In genomic region chr21:46135782-46136181, GRCh38 we compare ENCODE assay signal across 23 cellular contexts. TPM values are rescaled to one million over a fixed set of nuclear protein-coding genes. Genes with fewer than 3 reads are reported as not detected.
DNase-seq lines count a peak whose midpoint lies in the region; ATAC-seq and TF ChIP-seq lines count a peak whose summit lies in the region.
"Had no signal": no experiment of that assay in that cellular context is flagged by ENCODE, and none has a peak within 500 bp of the region (broad histone marks: within the 10 kb centered on the region; RNA-seq: fewer than 3 reads in every experiment).

No MANE protein-coding gene starts in this region.

- no TSS peak for BruUV-seq in A673 (replicated peaks; lab: Mats Ljungman, UMichigan)

- no peaks in the 10 kb centered on the region for H3K27me3 ChIP-seq in A673 (replicated peaks; ENCODE audit: insufficient read depth, low read depth, low read length, poor library complexity)
- peaks cover 5% of the 10 kb centered on the region for H3K27me3 ChIP-seq in neural cell (ENCODE audit: insufficient read depth, low read depth, low read length)
- H3K27me3 ChIP-seq: MG63, SJCRH30 had no signal

- H2AFZ ChIP-seq in neural cell (ENCODE audit: low read depth, low read length): no peak overlapping the region
- H2AFZ ChIP-seq: GM23248 had no signal

- no peaks in the 10 kb centered on the region for H3F3A ChIP-seq in neural cell (ENCODE audit: insufficient read depth, low read length, poor library complexity, severe bottlenecking)

- H3K4me3 ChIP-seq in A673 (ENCODE audit: low read depth, low read length, poor library complexity, severe bottlenecking): no peak overlapping the region
- no peak overlapping the region for H3K4me3 ChIP-seq in neural cell (ENCODE audit: low read length)
- H3K4me3 ChIP-seq: BLaER1 treated with 17β-estradiol and CSF1 and Interleukin-3, amounts not matched to agents 10 nM and 100 nM; GM23248; MG63; SJCRH30 had no signal

- H3K27me3 Mint-ChIP-seq in WTC11 (ENCODE audit: low read depth) (no peaks in the 10 kb centered on the region), chondrocyte (ENCODE audit: low read depth) (peaks cover 10% of the 10 kb centered on the region)

- no peak for TF ChIP-seq RAD21 in neural cell (conservative IDR thresholded peaks at IDR 0.05)

- H3K4me3 Mint-ChIP-seq in WTC11: no peak overlapping the region
- no peak overlapping the region for H3K4me3 Mint-ChIP-seq in chondrocyte (ENCODE audit: unreplicated experiment)
- H3K4me3 Mint-ChIP-seq: CD4-positive, alpha-beta T cell had no signal

- DNase-seq in A673 (ENCODE audit: low spot score): no peak
- no peak for DNase-seq in WTC11 (ENCODE audit: low spot score)
- no peak for DNase-seq in chondrocyte (ENCODE audit: low spot score)
- no peak for DNase-seq in DMS79 treated with DMSO at 0.1 percent for 48 hours (lab: John Stamatoyannopoulos, UW)
- DNase-seq in activated CD4-positive, CD25-positive, alpha-beta regulatory T cell (lab: John Stamatoyannopoulos, UW): no peak
- no peak for DNase-seq in nucleus accumbens (lab: John Stamatoyannopoulos, UW)
- DNase-seq: ACHN; CD4-positive, alpha-beta T cell; GM23248; H7; KBM-7; MG63; NCI-H1105 treated with DMSO at 0.1 percent for 48 hours; NCI-H146; NCI-H1930; NCI-H2107; NCI-H524; NCI-H774; PC-3; SJCRH30 had no signal

- peak overlapping the region; percentile 11; the same call in 1 of the 2 replicates for H3K27ac Mint-ChIP-seq in WTC11
- peak overlapping the region; percentile 55 for H3K27ac Mint-ChIP-seq in chondrocyte (ENCODE audit: unreplicated experiment)
- H3K27ac Mint-ChIP-seq: CD4-positive, alpha-beta T cell had no signal

- no peak for TF ChIP-seq EP300 in neural cell (conservative IDR thresholded peaks at IDR 0.05; ENCODE audit: poor library complexity, severe bottlenecking)

- H3K27ac ChIP-seq in A673 (ENCODE audit: low read depth, low read length, poor library complexity, severe bottlenecking) (no peak overlapping the region), neural cell (ENCODE audit: low read length) (peak overlapping the region; percentile 21)
- H3K27ac ChIP-seq: 22Rv1; BLaER1 treated with 17β-estradiol and CSF1 and Interleukin-3, amounts not matched to agents 10 nM and 100 nM; GM23248; SJCRH30 had no signal

- H4K20me1 ChIP-seq in neural cell (ENCODE audit: insufficient read depth): no peaks in the 10 kb centered on the region

- H3K36me3 ChIP-seq in A673 (ENCODE audit: insufficient read depth, low read length, poor library complexity, severe bottlenecking) (no peaks in the 10 kb centered on the region), neural cell (ENCODE audit: insufficient read depth, low read length) (no peaks in the 10 kb centered on the region)
- H3K36me3 ChIP-seq: BLaER1 treated with 17β-estradiol and CSF1 and Interleukin-3, amounts not matched to agents 10 nM and 100 nM; SJCRH30 had no signal

- TF ChIP-seq CTCF in A673 (conservative IDR thresholded peaks at IDR 0.05; ENCODE audit: low read depth, low read length): 0 out of 2 replicates have a peak, but pooled peaks have one; percentile 25
- no peak for TF ChIP-seq CTCF in WTC11 (IDR thresholded peaks at IDR 0.05)
- no peak for TF ChIP-seq CTCF in chondrocyte (IDR thresholded peaks at IDR 0.05)
- TF ChIP-seq CTCF in neural cell (IDR thresholded peaks at IDR 0.05; ENCODE audit: poor library complexity, severe bottlenecking): no peak

- H3K79me2 ChIP-seq in neural cell (replicated peaks; ENCODE audit: insufficient read depth, low read length): no peaks in the 10 kb centered on the region

- ATAC-seq in WTC11: no peak
- ATAC-seq: PC-3 had no signal

- CTCF ChIA-PET in A673 (lab: Charles Lee): no interaction called here
- CTCF ChIA-PET in WTC11 (lab: Charles Lee): no interaction called here

- H3K4me1 ChIP-seq in A673 (ENCODE audit: insufficient read depth, low read length, poor library complexity, severe bottlenecking): peaks cover 7% of the 10 kb centered on the region
- H3K4me1 ChIP-seq: SJCRH30 had no signal

- H3K9me3 Mint-ChIP-seq in WTC11: no peaks in the 10 kb centered on the region
- H3K9me3 Mint-ChIP-seq in chondrocyte (ENCODE audit: low read depth): no peaks in the 10 kb centered on the region
- H3K9me3 Mint-ChIP-seq: CD4-positive, alpha-beta T cell had no signal

- peaks cover 5% of the 10 kb centered on the region; the same call in 1 of the 2 replicates for H3K4me1 Mint-ChIP-seq in WTC11
- peaks cover 15% of the 10 kb centered on the region for H3K4me1 Mint-ChIP-seq in chondrocyte (ENCODE audit: low read depth)

- POLR2A ChIA-PET in A673 (lab: Charles Lee; ENCODE audit: low non-redundant PET) (no interaction called here), WTC11 (lab: Charles Lee) (no interaction called here)

- no peak overlapping the region for H3K9ac ChIP-seq in neural cell (ENCODE audit: low read length)
- H3K9ac ChIP-seq: BLaER1 treated with 17β-estradiol and CSF1 and Interleukin-3, amounts not matched to agents 10 nM and 100 nM; GM23248 had no signal

- H3K9me2 ChIP-seq in neural cell (ENCODE audit: insufficient read depth, low read length): no peaks in the 10 kb centered on the region

- intact Hi-C loops in A673 (cut with micrococcal nuclease; ENCODE audit: unreplicated experiment): no loop called here

- no peak overlapping the region for H3K4me2 ChIP-seq in neural cell (ENCODE audit: low read length)
- H3K4me2 ChIP-seq: BLaER1 treated with 17β-estradiol and CSF1 and Interleukin-3, amounts not matched to agents 10 nM and 100 nM had no signal

- no peaks in the 10 kb centered on the region for H3K9me3 ChIP-seq in A673 (ENCODE audit: low read depth, low read length, poor library complexity, severe bottlenecking)
- no peaks in the 10 kb centered on the region for H3K9me3 ChIP-seq in neural cell (ENCODE audit: low read length)
- H3K9me3 ChIP-seq: BLaER1 treated with 17β-estradiol and CSF1 and Interleukin-3, amounts not matched to agents 10 nM and 100 nM; MG63; SJCRH30 had no signal

- H3K36me3 Mint-ChIP-seq in WTC11 (no peaks in the 10 kb centered on the region), chondrocyte (ENCODE audit: low read depth) (peaks cover 2% of the 10 kb centered on the region)

TF ChIP-seq in WTC11, 78 proteins besides CTCF, POLR2A, EP300 and RAD21 (continues in another document):
- no peak for TF ChIP-seq STAT6 (CRISPR knock-in tag; conservative IDR thresholded peaks at IDR 0.05; ENCODE audit: low read depth)
- TF ChIP-seq ZNF671 (CRISPR knock-in tag; IDR thresholded peaks at IDR 0.05): no peak
- no peak for TF ChIP-seq NFE2L1 (CRISPR knock-in tag; IDR thresholded peaks at IDR 0.05)
- no peak for TF ChIP-seq SMAD4 (CRISPR knock-in tag; IDR thresholded peaks at IDR 0.05)
- no peak for TF ChIP-seq ZNF396 (CRISPR knock-in tag; IDR thresholded peaks at IDR 0.05; ENCODE audit: borderline replicate concordance)

TF ChIP-seq in neural cell, 6 proteins besides CTCF, POLR2A, EP300 and RAD21:
- peak; percentile 56 for TF ChIP-seq REST (IDR thresholded peaks at IDR 0.05; ENCODE audit: borderline replicate concordance)
- no peak for TF ChIP-seq EZH2 (IDR thresholded peaks at IDR 0.05; ENCODE audit: borderline replicate concordance, insufficient read depth, low read length, poor library complexity, severe bottlenecking)
- no peak for TF ChIP-seq TAF1 (IDR thresholded peaks at IDR 0.05; ENCODE audit: low read depth)
- TF ChIP-seq POLR2AphosphoS5 (IDR thresholded peaks at IDR 0.05): no peak
TF ChIP-seq in neural cell: peak in this region for 1.

RNA-seq across cellular contexts. Expression of gene FTCD, which starts 19.6 kb away (rescaled TPM):
- 5.4 and 6.6 TPM in 2 replicates for total RNA-seq in A673 (2021)
- 6.1 to 9.6 TPM (median 9.5 TPM) in 3 replicates for total RNA-seq in WTC11 (2021)
- 1.7 to 4.1 TPM (median 1.7 TPM) in 3 replicates for total RNA-seq in chondrocyte
- 1.4 and 2.0 TPM in 2 replicates for polyA plus RNA-seq in neural cell
- polyA minus RNA-seq in neural cell: 0.73 and 1.3 TPM in 2 replicates
- total RNA-seq: GM23248, H7, SJCRH30 had no signal
- polyA plus RNA-seq: GM23248 had no signal

RNA-seq across cellular contexts. Expression of gene COL6A2, which starts 37.9 kb away (rescaled TPM):
- total RNA-seq in A673 (2021) (15.0 and 29.0 TPM in 2 replicates), WTC11 (2021) (111 to 138 TPM (median 138 TPM) in 3 replicates), chondrocyte (1,314 to 1,671 TPM (median 1,646 TPM) in 3 replicates)
- not detected in 2 replicates for polyA plus RNA-seq in neural cell
- 0.23 and 0.49 TPM in 2 replicates for polyA minus RNA-seq in neural cell

RNA-seq across cellular contexts. Expression of gene SPATC1L, which starts 48.5 kb away (rescaled TPM):
- total RNA-seq in A673 (2021) (30.9 and 40.6 TPM in 2 replicates), WTC11 (2021) (56.5 to 61.7 TPM (median 57.6 TPM) in 3 replicates), chondrocyte (14.0 to 18.5 TPM (median 14.1 TPM) in 3 replicates)
- 14.8 and 20.6 TPM in 2 replicates for polyA plus RNA-seq in neural cell
- 9.4 and 10.7 TPM in 2 replicates for polyA minus RNA-seq in neural cell
